18 cellular contexts compared by ENCODE assay signal in genomic region chr3:1442271-1442670, GRCh38.
A peak's percentile ranks its signal among the peaks of the same experiment; 100 is the strongest.
DNase-seq lines count a peak whose midpoint lies in the region; ATAC-seq lines count a peak whose summit lies in the region.
"Had no signal": no experiment of that assay in that cellular context is flagged by ENCODE, and none has a peak within 500 bp of the region (broad histone marks: within the 10 kb centered on the region; RNA-seq: fewer than 3 reads in every experiment).

No MANE protein-coding gene starts in this region.

- H3K27ac Mint-ChIP-seq in T-helper 2 cell treated with Interferon-gamma antibody and Interleukin-4, amounts not matched to agents 5 μg/mL and 100 μg/mL, for 36 hours, result no peak overlapping the region
- H3K27ac Mint-ChIP-seq: CD14-positive monocyte, H9, T-cell had no signal

- H3K9me3 Mint-ChIP-seq in T-helper 2 cell treated with Interferon-gamma antibody and Interleukin-4, amounts not matched to agents 5 μg/mL and 100 μg/mL, for 36 hours, result peaks cover 16% of the 10 kb centered on the region

- ATAC-seq in GM18499 (IDR thresholded peaks at IDR 0.05; ENCODE audit: insufficient read depth, unreplicated experiment), result peak; percentile 55
- ATAC-seq in GM21390 (IDR thresholded peaks at IDR 0.05; ENCODE audit: unreplicated experiment), result peak; percentile 61
- peak; percentile 66 for ATAC-seq in HG02973 (IDR thresholded peaks at IDR 0.05; ENCODE audit: unreplicated experiment)
- ATAC-seq: T-cell had no signal

- no peak overlapping the region for H3K4me3 Mint-ChIP-seq in T-helper 2 cell treated with Interferon-gamma antibody and Interleukin-4, amounts not matched to agents 5 μg/mL and 100 μg/mL, for 36 hours
- H3K4me3 Mint-ChIP-seq: CD14-positive monocyte, H9, T-cell had no signal

- peak; percentile 83 for DNase-seq in RPMI8226
- no peak for DNase-seq in NCI-H2227 treated with DMSO at 0.1 percent for 48 hours (lab: John Stamatoyannopoulos, UW)
- DNase-seq in T-helper 2 cell treated with Interferon-gamma antibody and Interleukin-4, amounts not matched to agents 5 μg/mL and 100 μg/mL, for 36 hours (ENCODE audit: low spot score), result no peak
- no peak for DNase-seq in activated naive CD4-positive, alpha-beta T cell (lab: John Stamatoyannopoulos, UW)
- DNase-seq in T-helper 2 cell, result no peak
- DNase-seq: DMS 273 treated with DMSO at 0.1 percent for 48 hours, GDM1, H9, NCI-H1436, NCI-H2029, NCI-H2171, NCI-H446 treated with DMSO at 0.1 percent for 48 hours, NCI-H748 treated with DMSO at 0.1 percent for 48 hours, T-cell had no signal

- no peaks in the 10 kb centered on the region for H3K4me1 Mint-ChIP-seq in T-helper 2 cell treated with Interferon-gamma antibody and Interleukin-4, amounts not matched to agents 5 μg/mL and 100 μg/mL, for 36 hours (ENCODE audit: low read depth)
- H3K4me1 Mint-ChIP-seq: CD14-positive monocyte, T-cell had no signal

- H3K27me3 Mint-ChIP-seq in T-helper 2 cell treated with Interferon-gamma antibody and Interleukin-4, amounts not matched to agents 5 μg/mL and 100 μg/mL, for 36 hours (ENCODE audit: low read depth), result no peaks in the 10 kb centered on the region
- H3K27me3 Mint-ChIP-seq: T-cell had no signal

- H3K36me3 Mint-ChIP-seq in T-helper 2 cell treated with Interferon-gamma antibody and Interleukin-4, amounts not matched to agents 5 μg/mL and 100 μg/mL, for 36 hours (ENCODE audit: low read depth), result no peaks in the 10 kb centered on the region
- H3K36me3 Mint-ChIP-seq: CD14-positive monocyte, T-cell had no signal
